ENCODE assay signal across 1 cellular context in the genomic region with DNA sequence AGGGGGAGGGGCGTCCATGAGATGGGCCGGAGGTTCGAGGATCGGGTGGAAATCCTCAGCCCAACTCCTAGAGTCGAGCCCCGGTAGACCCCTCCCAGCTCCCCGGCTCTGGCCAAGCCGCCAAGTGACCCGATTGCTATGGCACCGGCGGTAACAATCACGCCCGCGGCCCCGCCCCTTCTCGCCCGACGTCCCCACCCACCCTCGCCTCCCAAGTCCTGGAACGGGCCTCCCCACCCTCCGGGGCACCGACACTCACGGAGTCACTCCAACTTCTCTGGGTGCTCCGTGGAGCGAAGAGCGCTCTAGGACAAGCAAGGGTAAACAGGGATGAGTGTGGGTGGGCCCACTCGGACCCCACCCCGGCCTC.
TF ChIP-seq lines count a peak whose summit lies in the region.

A gene (plus strand): TSS at position 204 of the 370 bp plus-strand sequence. CDS start 5,050 bp downstream, outside the sequence.

TF ChIP-seq in liver, 16 proteins besides CTCF, POLR2A, EP300 and RAD21 (continued from another document):
- TF ChIP-seq, protein P1, sequence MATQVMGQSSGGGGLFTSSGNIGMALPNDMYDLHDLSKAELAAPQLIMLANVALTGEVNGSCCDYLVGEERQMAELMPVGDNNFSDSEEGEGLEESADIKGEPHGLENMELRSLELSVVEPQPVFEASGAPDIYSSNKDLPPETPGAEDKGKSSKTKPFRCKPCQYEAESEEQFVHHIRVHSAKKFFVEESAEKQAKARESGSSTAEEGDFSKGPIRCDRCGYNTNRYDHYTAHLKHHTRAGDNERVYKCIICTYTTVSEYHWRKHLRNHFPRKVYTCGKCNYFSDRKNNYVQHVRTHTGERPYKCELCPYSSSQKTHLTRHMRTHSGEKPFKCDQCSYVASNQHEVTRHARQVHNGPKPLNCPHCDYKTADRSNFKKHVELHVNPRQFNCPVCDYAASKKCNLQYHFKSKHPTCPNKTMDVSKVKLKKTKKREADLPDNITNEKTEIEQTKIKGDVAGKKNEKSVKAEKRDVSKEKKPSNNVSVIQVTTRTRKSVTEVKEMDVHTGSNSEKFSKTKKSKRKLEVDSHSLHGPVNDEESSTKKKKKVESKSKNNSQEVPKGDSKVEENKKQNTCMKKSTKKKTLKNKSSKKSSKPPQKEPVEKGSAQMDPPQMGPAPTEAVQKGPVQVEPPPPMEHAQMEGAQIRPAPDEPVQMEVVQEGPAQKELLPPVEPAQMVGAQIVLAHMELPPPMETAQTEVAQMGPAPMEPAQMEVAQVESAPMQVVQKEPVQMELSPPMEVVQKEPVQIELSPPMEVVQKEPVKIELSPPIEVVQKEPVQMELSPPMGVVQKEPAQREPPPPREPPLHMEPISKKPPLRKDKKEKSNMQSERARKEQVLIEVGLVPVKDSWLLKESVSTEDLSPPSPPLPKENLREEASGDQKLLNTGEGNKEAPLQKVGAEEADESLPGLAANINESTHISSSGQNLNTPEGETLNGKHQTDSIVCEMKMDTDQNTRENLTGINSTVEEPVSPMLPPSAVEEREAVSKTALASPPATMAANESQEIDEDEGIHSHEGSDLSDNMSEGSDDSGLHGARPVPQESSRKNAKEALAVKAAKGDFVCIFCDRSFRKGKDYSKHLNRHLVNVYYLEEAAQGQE (IDR thresholded peaks at IDR 0.05): no peak
